ENCODE assay signal across 25 cellular contexts in genomic region chr7:132279718-132280117, GRCh38.
DNase-seq lines count a peak whose midpoint lies in the region; ATAC-seq, FAIRE-seq and TF ChIP-seq lines count a peak whose summit lies in the region.
"Had no signal": no experiment of that assay in that cellular context is flagged by ENCODE, and none has a peak within 500 bp of the region (broad histone marks: within the 10 kb centered on the region; RNA-seq: fewer than 3 reads in every experiment).

No MANE protein-coding gene starts in this region.

- no peak for TF ChIP-seq POLR2A in A549 (IDR thresholded peaks at IDR 0.05; ENCODE audit: low read length)

- H3K4me2 ChIP-seq in A549: peak overlapping the region; percentile 29
- no peak overlapping the region for H3K4me2 ChIP-seq in PC-3 (ENCODE audit: low read length)
- H3K4me2 ChIP-seq in mesenchymal stem cell (ENCODE audit: low read length, poor library complexity, severe bottlenecking): no peak overlapping the region
- H3K4me2 ChIP-seq: BLaER1 treated with 17β-estradiol and CSF1 and Interleukin-3, amounts not matched to agents 10 nM and 100 nM had no signal

- TF ChIP-seq CTCF in A549 (IDR thresholded peaks at IDR 0.05) (no peak), PC-3 (conservative IDR thresholded peaks at IDR 0.05; ENCODE audit: low read depth, low read length) (no peak), progenitor cell of endocrine pancreas (IDR thresholded peaks at IDR 0.05; ENCODE audit: unreplicated experiment) (no peak), WTC11 (IDR thresholded peaks at IDR 0.05) (no peak)
- TF ChIP-seq CTCF in activated CD8-positive, alpha-beta T cell treated with anti-CD3 and anti-CD28 coated beads for 36 hours (IDR thresholded peaks at IDR 0.05): no peak

- H3K27me3 ChIP-seq in PC-3 (ENCODE audit: low read length) (no peaks in the 10 kb centered on the region), mesenchymal stem cell (ENCODE audit: control insufficient read depth in 1 of 2, insufficient read depth in 1 of 2, low read length in 2 of 2) (no peaks in the 10 kb centered on the region)
- H3K27me3 ChIP-seq: BE2C; BLaER1 treated with 17β-estradiol and CSF1 and Interleukin-3, amounts not matched to agents 10 nM and 100 nM had no signal

- POLR2A ChIA-PET in A549 (lab: Yijun Ruan, JAX): no interaction called here
- POLR2A ChIA-PET in PC-3 (lab: Charles Lee; ENCODE audit: unreplicated experiment): no interaction called here
- POLR2A ChIA-PET in activated CD8-positive, alpha-beta T cell treated with anti-CD3 and anti-CD28 coated beads for 36 hours (lab: Charles Lee): no interaction called here
- POLR2A ChIA-PET in WTC11 (lab: Charles Lee): no interaction called here

- FAIRE-seq in A549 (lab: Jason Lieb, UNC): no peak
- FAIRE-seq: A204.1, D721Med, GM12891, GM18507, H1 had no signal

- H2AK5ac ChIP-seq in mesenchymal stem cell (ENCODE audit: low read length, severe bottlenecking): no peak overlapping the region

- no peak overlapping the region for H2BK5ac ChIP-seq in mesenchymal stem cell (ENCODE audit: low read depth, low read length, poor library complexity, severe bottlenecking)

- H3K36me3 ChIP-seq in PC-3 (ENCODE audit: low read depth, low read length): no peaks in the 10 kb centered on the region
- H3K36me3 ChIP-seq in mesenchymal stem cell (ENCODE audit: control insufficient read depth in 1 of 2, insufficient read depth in 2 of 2, low read depth in 1 of 2, low read length in 2 of 2): no peaks in the 10 kb centered on the region
- H3K36me3 ChIP-seq: BE2C; BLaER1 treated with 17β-estradiol and CSF1 and Interleukin-3, amounts not matched to agents 10 nM and 100 nM had no signal

- no peak overlapping the region for H2BK120ac ChIP-seq in mesenchymal stem cell (ENCODE audit: low read depth, low read length)

- H4K8ac ChIP-seq in mesenchymal stem cell (ENCODE audit: low read length): no peak overlapping the region

- H3K9me3 ChIP-seq in A549 (no peaks in the 10 kb centered on the region), PC-3 (ENCODE audit: low read length) (no peaks in the 10 kb centered on the region), mesenchymal stem cell (ENCODE audit: control insufficient read depth, low read length) (no peaks in the 10 kb centered on the region)
- H3K9me3 ChIP-seq: BE2C; BLaER1 treated with 17β-estradiol and CSF1 and Interleukin-3, amounts not matched to agents 10 nM and 100 nM had no signal

- no peak overlapping the region for H2BK15ac ChIP-seq in mesenchymal stem cell (ENCODE audit: low read depth, poor library complexity, severe bottlenecking)

- DNase-seq in A549 (ENCODE audit: low read depth in 1 of 2, low spot score in 1 of 2) (peak in 1 of 2 experiments; percentile 66), PC-3 (peak; percentile 36), mesenchymal stem cell (peak; percentile 62), progenitor cell of endocrine pancreas (ENCODE audit: low spot score, unreplicated experiment) (no peak), WTC11 (ENCODE audit: low spot score) (no peak)
- DNase-seq in activated CD8-positive, alpha-beta T cell treated with anti-CD3 and anti-CD28 coated beads for 36 hours: no peak
- DNase-seq: ACHN; AML-193; BE2C; CD4-positive, alpha-beta T cell; CD8-positive, alpha-beta memory T cell; DMS 273 treated with DMSO at 0.1 percent for 48 hours; DMS79; GF-D8; GM23248; H7; HCEC 1CT had no signal

- WGBS in A549 (ENCODE audit: missing lambda C conversion rate): 13% methylated on average over 4 of the region's 4 CpGs
- WGBS in mesenchymal stem cell: 19% methylated on average over 4 of the region's 4 CpGs

- H3K4me1 Mint-ChIP-seq in activated CD8-positive, alpha-beta T cell treated with anti-CD3 and anti-CD28 coated beads for 36 hours (ENCODE audit: low read depth): no peaks in the 10 kb centered on the region
- no peaks in the 10 kb centered on the region for H3K4me1 Mint-ChIP-seq in progenitor cell of endocrine pancreas (ENCODE audit: low read depth)
- H3K4me1 Mint-ChIP-seq in WTC11: peaks cover 15% of the 10 kb centered on the region
- H3K4me1 Mint-ChIP-seq: CD14-positive monocyte; CD8-positive, alpha-beta memory T cell had no signal

- no peak for TF ChIP-seq EP300 in A549 (IDR thresholded peaks at IDR 0.05)

- no peaks in the 10 kb centered on the region for H4K20me1 ChIP-seq in PC-3 (ENCODE audit: low read length)
- H4K20me1 ChIP-seq: BLaER1 treated with 17β-estradiol and CSF1 and Interleukin-3, amounts not matched to agents 10 nM and 100 nM had no signal

- no peaks in the 10 kb centered on the region for H3K9me3 Mint-ChIP-seq in activated CD8-positive, alpha-beta T cell treated with anti-CD3 and anti-CD28 coated beads for 36 hours
- no peaks in the 10 kb centered on the region for H3K9me3 Mint-ChIP-seq in progenitor cell of endocrine pancreas (ENCODE audit: low read depth)
- H3K9me3 Mint-ChIP-seq in WTC11: no peaks in the 10 kb centered on the region
- H3K9me3 Mint-ChIP-seq: CD4-positive, alpha-beta T cell had no signal

- no peak overlapping the region for H3K4ac ChIP-seq in mesenchymal stem cell (ENCODE audit: low read depth in 1 of 2, low read length in 2 of 2)

- H3F3A ChIP-seq in PC-3 (ENCODE audit: low read length, unreplicated experiment): no peaks in the 10 kb centered on the region

- no peaks in the 10 kb centered on the region for H3K9me2 ChIP-seq in PC-3 (replicated peaks; ENCODE audit: low read length)

- no peak for TF ChIP-seq RAD21 in A549 (conservative IDR thresholded peaks at IDR 0.05 in 1 of 2, IDR thresholded peaks at IDR 0.05 in 1 of 2)

- ATAC-seq in A549: peak in 1 of 2 experiments; percentile 29; a peak in 2 of 6 replicates
- ATAC-seq in PC-3: peak; percentile 51
- ATAC-seq in activated CD8-positive, alpha-beta T cell treated with anti-CD3 and anti-CD28 coated beads for 36 hours: no peak
- ATAC-seq in WTC11: no peak

- peak overlapping the region in 1 of 2 experiments; percentile 81; a peak in 3 of 6 replicates for H3K27ac ChIP-seq in A549
- no peak overlapping the region for H3K27ac ChIP-seq in PC-3 (ENCODE audit: low read length)
- no peak overlapping the region for H3K27ac ChIP-seq in mesenchymal stem cell (ENCODE audit: low read length, poor library complexity, severe bottlenecking)
- H3K27ac ChIP-seq: 22Rv1; BLaER1 treated with 17β-estradiol and CSF1 and Interleukin-3, amounts not matched to agents 10 nM and 100 nM; GM23248 had no signal

- H3K27ac Mint-ChIP-seq in activated CD8-positive, alpha-beta T cell treated with anti-CD3 and anti-CD28 coated beads for 36 hours: no peak overlapping the region
- H3K27ac Mint-ChIP-seq in progenitor cell of endocrine pancreas: no peak overlapping the region
- H3K27ac Mint-ChIP-seq in WTC11: no peak overlapping the region
- H3K27ac Mint-ChIP-seq: CD14-positive monocyte; CD4-positive, alpha-beta T cell; CD8-positive, alpha-beta memory T cell had no signal

- H3K79me2 ChIP-seq in PC-3 (ENCODE audit: low read length): no peaks in the 10 kb centered on the region

- H4K91ac ChIP-seq in mesenchymal stem cell (ENCODE audit: low read length): no peak overlapping the region

- no peaks in the 10 kb centered on the region for H3K36me3 Mint-ChIP-seq in activated CD8-positive, alpha-beta T cell treated with anti-CD3 and anti-CD28 coated beads for 36 hours (ENCODE audit: low read depth)
- no peaks in the 10 kb centered on the region for H3K36me3 Mint-ChIP-seq in progenitor cell of endocrine pancreas (ENCODE audit: insufficient read depth)
- H3K36me3 Mint-ChIP-seq in WTC11: no peaks in the 10 kb centered on the region
- H3K36me3 Mint-ChIP-seq: CD14-positive monocyte; CD8-positive, alpha-beta memory T cell had no signal

- no TSS peak for BruUV-seq in PC-3 (replicated peaks; lab: Mats Ljungman, UMichigan)

- H2BK12ac ChIP-seq in mesenchymal stem cell (ENCODE audit: low read length in 2 of 2): no peak overlapping the region

- no peak overlapping the region for H3K23ac ChIP-seq in mesenchymal stem cell (ENCODE audit: low read length in 2 of 2)

- H3K9ac ChIP-seq in PC-3 (ENCODE audit: low read length): no peak overlapping the region
- H3K9ac ChIP-seq in mesenchymal stem cell (ENCODE audit: low read length): no peak overlapping the region
- H3K9ac ChIP-seq: BLaER1 treated with 17β-estradiol and CSF1 and Interleukin-3, amounts not matched to agents 10 nM and 100 nM; GM23248 had no signal

- H3K4me3 ChIP-seq in A549 (no peak overlapping the region), PC-3 (ENCODE audit: low read length) (no peak overlapping the region), mesenchymal stem cell (ENCODE audit: insufficient read depth in 1 of 2, low read depth in 1 of 2, low read length in 2 of 2) (no peak overlapping the region)
- H3K4me3 ChIP-seq: BLaER1 treated with 17β-estradiol and CSF1 and Interleukin-3, amounts not matched to agents 10 nM and 100 nM; GM23248 had no signal

- intact Hi-C loops in PC-3 (cut with micrococcal nuclease): no loop called here
- intact Hi-C loops in activated CD8-positive, alpha-beta T cell treated with anti-CD3 and anti-CD28 coated beads for 36 hours (cut with micrococcal nuclease): no loop called here

- H3K4me1 ChIP-seq in A549 (peaks cover 56% of the 10 kb centered on the region), PC-3 (ENCODE audit: insufficient read depth, low read length) (no peaks in the 10 kb centered on the region; the same call in 1 of the 2 replicates), mesenchymal stem cell (ENCODE audit: control insufficient read depth, insufficient read depth, low read depth, low read length) (peaks cover 2% of the 10 kb centered on the region)
- H3K4me1 ChIP-seq: BLaER1 treated with 17β-estradiol and CSF1 and Interleukin-3, amounts not matched to agents 10 nM and 100 nM had no signal

- H2AFZ ChIP-seq in PC-3 (ENCODE audit: low read length) (no peak overlapping the region), mesenchymal stem cell (ENCODE audit: low read depth, low read length) (no peak overlapping the region)
- H2AFZ ChIP-seq: GM23248 had no signal

- H3K14ac ChIP-seq in mesenchymal stem cell (ENCODE audit: low read length in 2 of 2): no peak overlapping the region

- no peak overlapping the region for H3K4me3 Mint-ChIP-seq in activated CD8-positive, alpha-beta T cell treated with anti-CD3 and anti-CD28 coated beads for 36 hours
- H3K4me3 Mint-ChIP-seq in progenitor cell of endocrine pancreas (ENCODE audit: low read depth): no peak overlapping the region
- no peak overlapping the region for H3K4me3 Mint-ChIP-seq in WTC11
- H3K4me3 Mint-ChIP-seq: CD14-positive monocyte; CD4-positive, alpha-beta T cell; CD8-positive, alpha-beta memory T cell had no signal

- CTCF ChIA-PET in A549 (lab: Yijun Ruan, JAX): interaction anchor here (0.6 kb wide), 1 partner anchor 102 kb away, joined by 3 read pairs; no protein-coding TSS in a partner anchor
- CTCF ChIA-PET in PC-3 (lab: Charles Lee): no interaction called here
- CTCF ChIA-PET in activated CD8-positive, alpha-beta T cell treated with anti-CD3 and anti-CD28 coated beads for 36 hours (lab: Charles Lee): no interaction called here
- CTCF ChIA-PET in WTC11 (lab: Charles Lee): no interaction called here

- H3K79me1 ChIP-seq in mesenchymal stem cell (replicated peaks; ENCODE audit: low read length, poor library complexity, severe bottlenecking): no peaks in the 10 kb centered on the region

- no peak overlapping the region for H3K18ac ChIP-seq in mesenchymal stem cell (ENCODE audit: low read depth in 1 of 2, low read length in 2 of 2)

- peaks cover 4% of the 10 kb centered on the region for H3K27me3 Mint-ChIP-seq in activated CD8-positive, alpha-beta T cell treated with anti-CD3 and anti-CD28 coated beads for 36 hours
- no peaks in the 10 kb centered on the region for H3K27me3 Mint-ChIP-seq in progenitor cell of endocrine pancreas
- H3K27me3 Mint-ChIP-seq in WTC11 (ENCODE audit: low read depth): no peaks in the 10 kb centered on the region

Comparison
In these comparisons a context has a peak if more than half of its experiments do, and no peak if none do; other contexts are left out.
1. DNase-seq: peak in PC-3 (single experiment) and mesenchymal stem cell (single experiment); none in activated CD8-positive, alpha-beta T cell treated with anti-CD3 and anti-CD28 coated beads for 36 hours (single experiment), progenitor cell of endocrine pancreas (single experiment) and WTC11 (single experiment).